Comparison of ENCODE assay signal across 15 cellular contexts in the genomic region with DNA sequence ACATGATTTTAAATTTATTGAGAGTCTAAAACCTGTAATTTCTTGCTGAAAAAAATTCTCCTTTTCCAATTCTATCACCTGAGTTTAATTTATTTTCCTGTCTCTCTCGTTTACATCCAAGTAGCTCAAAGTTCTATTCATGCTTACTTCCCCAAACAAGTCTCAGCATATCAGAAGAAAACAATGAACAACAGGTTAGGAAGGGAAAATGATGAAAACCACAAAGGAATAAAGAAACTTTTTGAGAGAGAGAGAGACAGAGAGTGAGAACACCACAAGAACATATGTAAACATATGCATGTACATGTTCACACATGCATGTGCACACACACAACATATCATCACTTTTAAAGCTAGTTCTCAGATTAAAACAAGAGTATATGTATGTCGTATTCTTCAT.
DNase-seq lines count a peak whose midpoint lies in the region; ATAC-seq, FAIRE-seq and TF ChIP-seq lines count a peak whose summit lies in the region.
"Had no signal": no experiment of that assay in that cellular context is flagged by ENCODE, and none has a peak within 500 bp of the region (broad histone marks: within the 10 kb centered on the region; RNA-seq: fewer than 3 reads in every experiment).

No MANE protein-coding gene starts in this region.

- H3K27ac Mint-ChIP-seq in WTC11: peak overlapping the region; percentile 64
- no peak overlapping the region for H3K27ac Mint-ChIP-seq in chondrocyte (ENCODE audit: unreplicated experiment)

- ATAC-seq in WTC11 (no peak), HG02642 (IDR thresholded peaks at IDR 0.05; ENCODE audit: poor library complexity, unreplicated experiment) (no peak), GM19324 (IDR thresholded peaks at IDR 0.05; ENCODE audit: low FRiP score, unreplicated experiment) (no peak)
- ATAC-seq: K562 had no signal

- CTCF ChIA-PET in WTC11 (lab: Charles Lee): no interaction called here

- H3K4me3 Mint-ChIP-seq in WTC11 (no peak overlapping the region), chondrocyte (ENCODE audit: unreplicated experiment) (no peak overlapping the region)
- H3K4me3 Mint-ChIP-seq: CD4-positive, alpha-beta memory T cell had no signal

- peak overlapping the region; percentile 46 for H3K27ac ChIP-seq in epithelial cell of prostate
- H3K27ac ChIP-seq: C4-2B had no signal

- H3K9me3 Mint-ChIP-seq in WTC11 (no peaks in the 10 kb centered on the region), chondrocyte (ENCODE audit: low read depth) (no peaks in the 10 kb centered on the region)
- H3K9me3 Mint-ChIP-seq: CD4-positive, alpha-beta memory T cell had no signal

- DNase-seq in GM18507 (ENCODE audit: extremely low spot score, insufficient read length, low read depth): no peak
- no peak for DNase-seq in WTC11 (ENCODE audit: low spot score)
- DNase-seq in epithelial cell of prostate (ENCODE audit: low read depth, low spot score): no peak
- DNase-seq in chondrocyte (ENCODE audit: low spot score): no peak
- DNase-seq in NCI-H748 treated with DMSO at 0.1 percent for 48 hours (lab: John Stamatoyannopoulos, UW): no peak
- DNase-seq: BE2C; Caco-2; CD4-positive, alpha-beta memory T cell; DND-41; GDM1 had no signal

- H3K4me1 Mint-ChIP-seq in WTC11 (peaks cover 4% of the 10 kb centered on the region; the same call in 1 of the 2 replicates), chondrocyte (ENCODE audit: low read depth) (peaks cover 3% of the 10 kb centered on the region)

- TF ChIP-seq CTCF in WTC11 (IDR thresholded peaks at IDR 0.05): no peak
- no peak for TF ChIP-seq CTCF in chondrocyte (IDR thresholded peaks at IDR 0.05)

- POLR2A ChIA-PET in WTC11 (lab: Charles Lee): no interaction called here

- FAIRE-seq in GM18507 (lab: Jason Lieb, UNC): peak; percentile 12
- FAIRE-seq: GM12892, K562 had no signal

- H3K36me3 Mint-ChIP-seq in WTC11: peaks cover 20% of the 10 kb centered on the region
- H3K36me3 Mint-ChIP-seq in chondrocyte (ENCODE audit: low read depth): peaks cover 21% of the 10 kb centered on the region

- H3K27me3 Mint-ChIP-seq in WTC11 (ENCODE audit: low read depth): no peaks in the 10 kb centered on the region
- H3K27me3 Mint-ChIP-seq in chondrocyte (ENCODE audit: low read depth): no peaks in the 10 kb centered on the region
- H3K27me3 Mint-ChIP-seq: CD4-positive, alpha-beta memory T cell had no signal

TF ChIP-seq in WTC11, 78 proteins besides CTCF, POLR2A, EP300 and RAD21:
- TF ChIP-seq TEAD1 (CRISPR knock-in tag; IDR thresholded peaks at IDR 0.05): no peak
- TF ChIP-seq, protein P1, sequence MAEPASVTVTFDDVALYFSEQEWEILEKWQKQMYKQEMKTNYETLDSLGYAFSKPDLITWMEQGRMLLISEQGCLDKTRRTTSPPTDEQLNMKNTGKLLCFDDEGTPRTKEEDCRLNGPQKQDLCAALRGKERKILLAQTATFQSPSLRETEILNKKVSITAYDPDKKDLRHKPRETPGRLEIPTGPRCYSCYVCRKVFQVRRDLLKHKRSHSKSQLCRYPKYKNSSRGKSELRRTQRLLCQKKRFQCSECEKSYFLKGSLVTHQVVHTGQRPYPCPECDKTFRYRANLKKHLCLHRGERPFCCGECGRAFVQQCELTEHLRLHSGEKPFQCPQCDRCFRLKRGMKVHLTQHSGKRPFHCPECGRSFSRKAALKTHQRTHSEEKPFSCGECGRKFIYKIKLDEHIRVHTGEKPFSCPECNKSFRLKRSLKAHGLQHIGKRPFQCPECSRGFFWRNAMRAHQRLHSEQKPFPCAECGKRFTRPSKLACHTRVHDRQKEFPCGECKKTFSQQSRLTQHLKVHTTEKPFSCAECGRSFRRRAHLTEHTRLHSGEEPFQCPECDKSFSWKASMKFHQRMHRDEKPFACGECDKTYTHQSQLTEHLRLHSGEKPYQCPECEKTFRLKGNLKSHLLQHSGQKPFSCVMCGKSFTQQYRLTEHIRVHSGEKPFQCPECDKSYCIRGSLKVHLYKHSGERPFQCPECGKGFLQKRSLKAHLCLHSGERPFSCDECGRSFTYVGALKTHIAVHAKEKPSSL (CRISPR knock-in tag; conservative IDR thresholded peaks at IDR 0.05): no peak
- TF ChIP-seq, protein P2, sequence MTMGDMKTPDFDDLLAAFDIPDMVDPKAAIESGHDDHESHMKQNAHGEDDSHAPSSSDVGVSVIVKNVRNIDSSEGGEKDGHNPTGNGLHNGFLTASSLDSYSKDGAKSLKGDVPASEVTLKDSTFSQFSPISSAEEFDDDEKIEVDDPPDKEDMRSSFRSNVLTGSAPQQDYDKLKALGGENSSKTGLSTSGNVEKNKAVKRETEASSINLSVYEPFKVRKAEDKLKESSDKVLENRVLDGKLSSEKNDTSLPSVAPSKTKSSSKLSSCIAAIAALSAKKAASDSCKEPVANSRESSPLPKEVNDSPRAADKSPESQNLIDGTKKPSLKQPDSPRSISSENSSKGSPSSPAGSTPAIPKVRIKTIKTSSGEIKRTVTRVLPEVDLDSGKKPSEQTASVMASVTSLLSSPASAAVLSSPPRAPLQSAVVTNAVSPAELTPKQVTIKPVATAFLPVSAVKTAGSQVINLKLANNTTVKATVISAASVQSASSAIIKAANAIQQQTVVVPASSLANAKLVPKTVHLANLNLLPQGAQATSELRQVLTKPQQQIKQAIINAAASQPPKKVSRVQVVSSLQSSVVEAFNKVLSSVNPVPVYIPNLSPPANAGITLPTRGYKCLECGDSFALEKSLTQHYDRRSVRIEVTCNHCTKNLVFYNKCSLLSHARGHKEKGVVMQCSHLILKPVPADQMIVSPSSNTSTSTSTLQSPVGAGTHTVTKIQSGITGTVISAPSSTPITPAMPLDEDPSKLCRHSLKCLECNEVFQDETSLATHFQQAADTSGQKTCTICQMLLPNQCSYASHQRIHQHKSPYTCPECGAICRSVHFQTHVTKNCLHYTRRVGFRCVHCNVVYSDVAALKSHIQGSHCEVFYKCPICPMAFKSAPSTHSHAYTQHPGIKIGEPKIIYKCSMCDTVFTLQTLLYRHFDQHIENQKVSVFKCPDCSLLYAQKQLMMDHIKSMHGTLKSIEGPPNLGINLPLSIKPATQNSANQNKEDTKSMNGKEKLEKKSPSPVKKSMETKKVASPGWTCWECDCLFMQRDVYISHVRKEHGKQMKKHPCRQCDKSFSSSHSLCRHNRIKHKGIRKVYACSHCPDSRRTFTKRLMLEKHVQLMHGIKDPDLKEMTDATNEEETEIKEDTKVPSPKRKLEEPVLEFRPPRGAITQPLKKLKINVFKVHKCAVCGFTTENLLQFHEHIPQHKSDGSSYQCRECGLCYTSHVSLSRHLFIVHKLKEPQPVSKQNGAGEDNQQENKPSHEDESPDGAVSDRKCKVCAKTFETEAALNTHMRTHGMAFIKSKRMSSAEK (CRISPR knock-in tag; IDR thresholded peaks at IDR 0.05; ENCODE audit: borderline replicate concordance): no peak
- TF ChIP-seq, protein P3, sequence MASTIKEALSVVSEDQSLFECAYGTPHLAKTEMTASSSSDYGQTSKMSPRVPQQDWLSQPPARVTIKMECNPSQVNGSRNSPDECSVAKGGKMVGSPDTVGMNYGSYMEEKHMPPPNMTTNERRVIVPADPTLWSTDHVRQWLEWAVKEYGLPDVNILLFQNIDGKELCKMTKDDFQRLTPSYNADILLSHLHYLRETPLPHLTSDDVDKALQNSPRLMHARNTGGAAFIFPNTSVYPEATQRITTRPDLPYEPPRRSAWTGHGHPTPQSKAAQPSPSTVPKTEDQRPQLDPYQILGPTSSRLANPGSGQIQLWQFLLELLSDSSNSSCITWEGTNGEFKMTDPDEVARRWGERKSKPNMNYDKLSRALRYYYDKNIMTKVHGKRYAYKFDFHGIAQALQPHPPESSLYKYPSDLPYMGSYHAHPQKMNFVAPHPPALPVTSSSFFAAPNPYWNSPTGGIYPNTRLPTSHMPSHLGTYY (CRISPR knock-in tag; IDR thresholded peaks at IDR 0.05): no peak
- no peak for TF ChIP-seq ZNF671 (CRISPR knock-in tag; IDR thresholded peaks at IDR 0.05)
- TF ChIP-seq, protein P4, sequence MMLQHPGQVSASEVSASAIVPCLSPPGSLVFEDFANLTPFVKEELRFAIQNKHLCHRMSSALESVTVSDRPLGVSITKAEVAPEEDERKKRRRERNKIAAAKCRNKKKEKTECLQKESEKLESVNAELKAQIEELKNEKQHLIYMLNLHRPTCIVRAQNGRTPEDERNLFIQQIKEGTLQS (CRISPR knock-in tag; conservative IDR thresholded peaks at IDR 0.05): no peak
- TF ChIP-seq ETV6 (CRISPR knock-in tag; IDR thresholded peaks at IDR 0.05): no peak
- TF ChIP-seq, protein P5, sequence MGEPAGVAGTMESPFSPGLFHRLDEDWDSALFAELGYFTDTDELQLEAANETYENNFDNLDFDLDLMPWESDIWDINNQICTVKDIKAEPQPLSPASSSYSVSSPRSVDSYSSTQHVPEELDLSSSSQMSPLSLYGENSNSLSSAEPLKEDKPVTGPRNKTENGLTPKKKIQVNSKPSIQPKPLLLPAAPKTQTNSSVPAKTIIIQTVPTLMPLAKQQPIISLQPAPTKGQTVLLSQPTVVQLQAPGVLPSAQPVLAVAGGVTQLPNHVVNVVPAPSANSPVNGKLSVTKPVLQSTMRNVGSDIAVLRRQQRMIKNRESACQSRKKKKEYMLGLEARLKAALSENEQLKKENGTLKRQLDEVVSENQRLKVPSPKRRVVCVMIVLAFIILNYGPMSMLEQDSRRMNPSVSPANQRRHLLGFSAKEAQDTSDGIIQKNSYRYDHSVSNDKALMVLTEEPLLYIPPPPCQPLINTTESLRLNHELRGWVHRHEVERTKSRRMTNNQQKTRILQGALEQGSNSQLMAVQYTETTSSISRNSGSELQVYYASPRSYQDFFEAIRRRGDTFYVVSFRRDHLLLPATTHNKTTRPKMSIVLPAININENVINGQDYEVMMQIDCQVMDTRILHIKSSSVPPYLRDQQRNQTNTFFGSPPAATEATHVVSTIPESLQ (CRISPR knock-in tag; IDR thresholded peaks at IDR 0.05): no peak
- no peak for TF ChIP-seq SMAD4 (CRISPR knock-in tag; IDR thresholded peaks at IDR 0.05)
- no peak for TF ChIP-seq JAZF1 (CRISPR knock-in tag; IDR thresholded peaks at IDR 0.05)
- no peak for TF ChIP-seq GTF2I (CRISPR knock-in tag; conservative IDR thresholded peaks at IDR 0.05)
- TF ChIP-seq NFE2L1 (CRISPR knock-in tag; IDR thresholded peaks at IDR 0.05): no peak
- TF ChIP-seq, protein P6, sequence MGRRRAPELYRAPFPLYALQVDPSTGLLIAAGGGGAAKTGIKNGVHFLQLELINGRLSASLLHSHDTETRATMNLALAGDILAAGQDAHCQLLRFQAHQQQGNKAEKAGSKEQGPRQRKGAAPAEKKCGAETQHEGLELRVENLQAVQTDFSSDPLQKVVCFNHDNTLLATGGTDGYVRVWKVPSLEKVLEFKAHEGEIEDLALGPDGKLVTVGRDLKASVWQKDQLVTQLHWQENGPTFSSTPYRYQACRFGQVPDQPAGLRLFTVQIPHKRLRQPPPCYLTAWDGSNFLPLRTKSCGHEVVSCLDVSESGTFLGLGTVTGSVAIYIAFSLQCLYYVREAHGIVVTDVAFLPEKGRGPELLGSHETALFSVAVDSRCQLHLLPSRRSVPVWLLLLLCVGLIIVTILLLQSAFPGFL (CRISPR knock-in tag; IDR thresholded peaks at IDR 0.05; ENCODE audit: borderline replicate concordance): no peak
- no peak for TF ChIP-seq JUN (CRISPR knock-in tag; IDR thresholded peaks at IDR 0.05)
- no peak for TF ChIP-seq NR1H2 (CRISPR knock-in tag; IDR thresholded peaks at IDR 0.05)
